In genomic region chr3:115100806-115101205, GRCh38 we compare ENCODE assay signal across 10 cellular contexts. TPM values are rescaled to one million over a fixed set of nuclear protein-coding genes. Genes with fewer than 3 reads are reported as not detected.
DNase-seq lines count a peak whose midpoint lies in the region; ATAC-seq and TF ChIP-seq lines count a peak whose summit lies in the region.
"Had no signal": no experiment of that assay in that cellular context is flagged by ENCODE, and none has a peak within 500 bp of the region (broad histone marks: within the 10 kb centered on the region; RNA-seq: fewer than 3 reads in every experiment).

No MANE protein-coding gene starts in this region.

- H3K27me3 ChIP-seq in DOHH2 (ENCODE audit: control insufficient read depth, low read length) (no peaks in the 10 kb centered on the region), dorsolateral prefrontal cortex (no peaks in the 10 kb centered on the region)

- H3K9me3 ChIP-seq in DOHH2 (ENCODE audit: control insufficient read depth, insufficient read depth, low read length) = no peaks in the 10 kb centered on the region

- no peaks in the 10 kb centered on the region for H3K79me2 ChIP-seq in DOHH2 (ENCODE audit: control insufficient read depth, low read length)

- DNase-seq in NCI-H1436 treated with DMSO at 0.1 percent for 48 hours (lab: John Stamatoyannopoulos, UW) (peak; percentile 33), dorsolateral prefrontal cortex (no peak), retina (peak; percentile 23), ureter (ENCODE audit: low spot score) (no peak), iPS-NIHi7 (ENCODE audit: extremely low spot score) (no peak), GDM1 (lab: John Stamatoyannopoulos, UW) (no peak)
- DNase-seq: activated CD4-positive, CD25-positive, alpha-beta regulatory T cell treated with anti-CD3 and anti-CD28 coated beads, Interleukin-2, amount 50 U/mL, for 72 hours had no signal

- H3K27ac ChIP-seq in DOHH2 (ENCODE audit: low read depth, low read length) (peak overlapping the region; percentile 34), dorsolateral prefrontal cortex (peak overlapping the region in 55 of 59 donors; percentile 11 to 89 (median 80))

- H3F3A ChIP-seq in DOHH2 (ENCODE audit: control insufficient read depth, insufficient read depth) = 0 out of 2 replicates have a peak, but pooled peaks cover 2% of the 10 kb centered on the region

- peak overlapping the region; percentile 79 for H3K4me2 ChIP-seq in DOHH2 (ENCODE audit: low read length)

- no peaks in the 10 kb centered on the region for H3K9me2 ChIP-seq in DOHH2 (replicated peaks; ENCODE audit: control insufficient read depth, low read length)

- no peaks in the 10 kb centered on the region for H4K20me1 ChIP-seq in DOHH2 (ENCODE audit: control insufficient read depth, insufficient read depth, low read depth, low read length)

- TF ChIP-seq CTCF in DOHH2 (IDR thresholded peaks at IDR 0.05; ENCODE audit: low read depth, low read length, poor library complexity, severe bottlenecking) = no peak
- peak in 1 of 56 donors; percentile 5 for TF ChIP-seq CTCF in dorsolateral prefrontal cortex (IDR thresholded peaks at IDR 0.05 in 54 of 56, conservative IDR thresholded peaks at IDR 0.05 in 2 of 56; ENCODE audit: low read depth in 1 of 56, partially characterized antibody in 56 of 56)

- ATAC-seq in HG03520 (IDR thresholded peaks at IDR 0.05; ENCODE audit: unreplicated experiment) = no peak
- ATAC-seq: K562 had no signal

- peaks cover 26% of the 10 kb centered on the region for H3K4me1 ChIP-seq in DOHH2 (ENCODE audit: control insufficient read depth, low read length)

- no peaks in the 10 kb centered on the region for H3K36me3 ChIP-seq in DOHH2 (ENCODE audit: control insufficient read depth, low read length)

- intact Hi-C loops in dorsolateral prefrontal cortex (cut with DNase I) = loop anchor here in 1 of 2 donors (5.0 to 10.0 kb wide), 2 partner anchors 66 to 684 kb away; no protein-coding TSS in a partner anchor

- H3K4me3 ChIP-seq in DOHH2 (ENCODE audit: low read length) (peak overlapping the region; percentile 75), dorsolateral prefrontal cortex (peak overlapping the region in 55 of 59 donors; percentile 8 to 67 (median 49))
- H3K4me3 ChIP-seq: K562 had no signal

RNA-seq across cellular contexts. Expression of gene ZBTB20, which starts 46.3 kb away (rescaled TPM):
- total RNA-seq in dorsolateral prefrontal cortex (100 to 1,000 TPM in 41 of 120 experiments, 10 to 100 TPM in 79; 52.0 to 199 (median 89.0) TPM), ureter (110 TPM)

Comparison
In these comparisons a context has a peak if more than half of its experiments do, and no peak if none do; other contexts are left out.
1. DNase-seq: peak in NCI-H1436 treated with DMSO at 0.1 percent for 48 hours (single experiment) and retina (single experiment); none in dorsolateral prefrontal cortex (0 of 10), ureter (single experiment), iPS-NIHi7 (single experiment) and GDM1 (single experiment).